Comparison of ENCODE assay signal across 1 cellular context in genomic region chr14:94450722-94451090, GRCh38.
TF ChIP-seq lines count a peak whose summit lies in the region.

No MANE protein-coding gene starts in this region.

TF ChIP-seq in WTC11, 78 proteins besides CTCF, POLR2A, EP300 and RAD21:
- TF ChIP-seq FOXJ3 (CRISPR knock-in tag; IDR thresholded peaks at IDR 0.05; ENCODE audit: borderline replicate concordance) (no peak), TCF7 (CRISPR knock-in tag; IDR thresholded peaks at IDR 0.05; ENCODE audit: low read depth) (no peak), PRDM15 (CRISPR knock-in tag; IDR thresholded peaks at IDR 0.05) (no peak), NR1H2 (CRISPR knock-in tag; IDR thresholded peaks at IDR 0.05) (no peak), ZNF396 (CRISPR knock-in tag; IDR thresholded peaks at IDR 0.05; ENCODE audit: borderline replicate concordance) (no peak), MAX (CRISPR knock-in tag; IDR thresholded peaks at IDR 0.05) (no peak)
- TF ChIP-seq, protein P1, sequence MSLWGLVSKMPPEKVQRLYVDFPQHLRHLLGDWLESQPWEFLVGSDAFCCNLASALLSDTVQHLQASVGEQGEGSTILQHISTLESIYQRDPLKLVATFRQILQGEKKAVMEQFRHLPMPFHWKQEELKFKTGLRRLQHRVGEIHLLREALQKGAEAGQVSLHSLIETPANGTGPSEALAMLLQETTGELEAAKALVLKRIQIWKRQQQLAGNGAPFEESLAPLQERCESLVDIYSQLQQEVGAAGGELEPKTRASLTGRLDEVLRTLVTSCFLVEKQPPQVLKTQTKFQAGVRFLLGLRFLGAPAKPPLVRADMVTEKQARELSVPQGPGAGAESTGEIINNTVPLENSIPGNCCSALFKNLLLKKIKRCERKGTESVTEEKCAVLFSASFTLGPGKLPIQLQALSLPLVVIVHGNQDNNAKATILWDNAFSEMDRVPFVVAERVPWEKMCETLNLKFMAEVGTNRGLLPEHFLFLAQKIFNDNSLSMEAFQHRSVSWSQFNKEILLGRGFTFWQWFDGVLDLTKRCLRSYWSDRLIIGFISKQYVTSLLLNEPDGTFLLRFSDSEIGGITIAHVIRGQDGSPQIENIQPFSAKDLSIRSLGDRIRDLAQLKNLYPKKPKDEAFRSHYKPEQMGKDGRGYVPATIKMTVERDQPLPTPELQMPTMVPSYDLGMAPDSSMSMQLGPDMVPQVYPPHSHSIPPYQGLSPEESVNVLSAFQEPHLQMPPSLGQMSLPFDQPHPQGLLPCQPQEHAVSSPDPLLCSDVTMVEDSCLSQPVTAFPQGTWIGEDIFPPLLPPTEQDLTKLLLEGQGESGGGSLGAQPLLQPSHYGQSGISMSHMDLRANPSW (CRISPR knock-in tag; conservative IDR thresholded peaks at IDR 0.05; ENCODE audit: low read depth) = no peak
- TF ChIP-seq, protein P2, sequence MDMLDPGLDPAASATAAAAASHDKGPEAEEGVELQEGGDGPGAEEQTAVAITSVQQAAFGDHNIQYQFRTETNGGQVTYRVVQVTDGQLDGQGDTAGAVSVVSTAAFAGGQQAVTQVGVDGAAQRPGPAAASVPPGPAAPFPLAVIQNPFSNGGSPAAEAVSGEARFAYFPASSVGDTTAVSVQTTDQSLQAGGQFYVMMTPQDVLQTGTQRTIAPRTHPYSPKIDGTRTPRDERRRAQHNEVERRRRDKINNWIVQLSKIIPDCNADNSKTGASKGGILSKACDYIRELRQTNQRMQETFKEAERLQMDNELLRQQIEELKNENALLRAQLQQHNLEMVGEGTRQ (CRISPR knock-in tag; IDR thresholded peaks at IDR 0.05) = no peak
- TF ChIP-seq, protein P3, sequence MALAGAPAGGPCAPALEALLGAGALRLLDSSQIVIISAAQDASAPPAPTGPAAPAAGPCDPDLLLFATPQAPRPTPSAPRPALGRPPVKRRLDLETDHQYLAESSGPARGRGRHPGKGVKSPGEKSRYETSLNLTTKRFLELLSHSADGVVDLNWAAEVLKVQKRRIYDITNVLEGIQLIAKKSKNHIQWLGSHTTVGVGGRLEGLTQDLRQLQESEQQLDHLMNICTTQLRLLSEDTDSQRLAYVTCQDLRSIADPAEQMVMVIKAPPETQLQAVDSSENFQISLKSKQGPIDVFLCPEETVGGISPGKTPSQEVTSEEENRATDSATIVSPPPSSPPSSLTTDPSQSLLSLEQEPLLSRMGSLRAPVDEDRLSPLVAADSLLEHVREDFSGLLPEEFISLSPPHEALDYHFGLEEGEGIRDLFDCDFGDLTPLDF (CRISPR knock-in tag; IDR thresholded peaks at IDR 0.05) = no peak
